In the genomic region with DNA sequence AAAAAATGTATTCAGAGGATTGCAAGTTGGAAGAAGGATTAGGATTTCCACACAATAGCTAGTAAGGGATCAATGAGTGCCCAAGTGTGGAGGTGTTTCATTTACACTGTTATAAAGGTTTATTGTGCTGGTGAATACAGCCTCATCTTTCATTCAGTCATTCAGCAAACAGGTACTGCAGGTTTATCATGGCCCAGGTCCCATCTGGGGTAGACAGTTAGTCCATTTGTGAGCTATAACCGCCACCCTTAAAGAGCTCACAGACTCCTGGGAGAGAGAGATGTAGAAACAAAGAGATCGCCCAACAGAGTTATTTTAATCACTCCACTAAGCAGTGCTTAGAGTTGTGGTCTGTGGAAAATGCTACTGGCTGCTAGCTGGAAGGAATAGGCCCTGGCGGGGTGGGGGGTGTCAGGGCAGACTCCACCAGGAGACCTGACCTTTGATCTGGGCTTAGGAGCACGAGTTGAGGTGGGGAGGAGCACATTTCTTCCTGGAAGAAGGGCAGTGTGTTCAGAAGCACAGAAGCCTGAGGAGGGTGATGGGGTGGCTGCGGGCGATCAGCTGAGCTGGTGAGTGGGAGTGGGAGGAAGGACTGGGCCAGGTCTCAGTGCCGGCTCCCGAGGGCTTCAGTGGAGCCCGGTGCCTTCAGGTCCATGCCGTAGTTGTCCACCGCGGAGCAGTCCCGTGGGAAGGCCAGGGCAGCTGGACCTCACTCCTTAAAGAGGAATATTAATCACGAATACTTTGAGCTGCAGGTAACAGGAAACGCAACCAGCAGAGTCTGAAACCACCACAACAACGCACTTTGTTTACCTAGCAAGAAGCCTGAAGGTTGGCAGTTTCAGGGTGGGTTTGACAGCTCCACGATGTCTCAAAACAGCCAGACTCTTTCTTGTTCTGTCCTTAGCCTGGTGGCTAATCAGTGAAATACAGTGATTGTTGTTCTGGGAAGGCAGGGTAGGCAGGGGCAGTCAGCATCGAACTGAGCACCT, we compare ENCODE assay signal across 1 cellular context.
TF ChIP-seq lines count a peak whose summit lies in the region.

No MANE protein-coding gene starts in this region.

TF ChIP-seq in HCT116, 20 proteins besides CTCF, POLR2A, EP300 and RAD21 (continued from another document):
- TF ChIP-seq, protein P1, sequence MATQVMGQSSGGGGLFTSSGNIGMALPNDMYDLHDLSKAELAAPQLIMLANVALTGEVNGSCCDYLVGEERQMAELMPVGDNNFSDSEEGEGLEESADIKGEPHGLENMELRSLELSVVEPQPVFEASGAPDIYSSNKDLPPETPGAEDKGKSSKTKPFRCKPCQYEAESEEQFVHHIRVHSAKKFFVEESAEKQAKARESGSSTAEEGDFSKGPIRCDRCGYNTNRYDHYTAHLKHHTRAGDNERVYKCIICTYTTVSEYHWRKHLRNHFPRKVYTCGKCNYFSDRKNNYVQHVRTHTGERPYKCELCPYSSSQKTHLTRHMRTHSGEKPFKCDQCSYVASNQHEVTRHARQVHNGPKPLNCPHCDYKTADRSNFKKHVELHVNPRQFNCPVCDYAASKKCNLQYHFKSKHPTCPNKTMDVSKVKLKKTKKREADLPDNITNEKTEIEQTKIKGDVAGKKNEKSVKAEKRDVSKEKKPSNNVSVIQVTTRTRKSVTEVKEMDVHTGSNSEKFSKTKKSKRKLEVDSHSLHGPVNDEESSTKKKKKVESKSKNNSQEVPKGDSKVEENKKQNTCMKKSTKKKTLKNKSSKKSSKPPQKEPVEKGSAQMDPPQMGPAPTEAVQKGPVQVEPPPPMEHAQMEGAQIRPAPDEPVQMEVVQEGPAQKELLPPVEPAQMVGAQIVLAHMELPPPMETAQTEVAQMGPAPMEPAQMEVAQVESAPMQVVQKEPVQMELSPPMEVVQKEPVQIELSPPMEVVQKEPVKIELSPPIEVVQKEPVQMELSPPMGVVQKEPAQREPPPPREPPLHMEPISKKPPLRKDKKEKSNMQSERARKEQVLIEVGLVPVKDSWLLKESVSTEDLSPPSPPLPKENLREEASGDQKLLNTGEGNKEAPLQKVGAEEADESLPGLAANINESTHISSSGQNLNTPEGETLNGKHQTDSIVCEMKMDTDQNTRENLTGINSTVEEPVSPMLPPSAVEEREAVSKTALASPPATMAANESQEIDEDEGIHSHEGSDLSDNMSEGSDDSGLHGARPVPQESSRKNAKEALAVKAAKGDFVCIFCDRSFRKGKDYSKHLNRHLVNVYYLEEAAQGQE (IDR thresholded peaks at IDR 0.05; ENCODE audit: low read depth), result no peak
- TF ChIP-seq YY1 (IDR thresholded peaks at IDR 0.05; ENCODE audit: extremely low read depth, insufficient replicate concordance, low read depth, low read length) (no peak), TCF7L2 (IDR thresholded peaks at IDR 0.05; ENCODE audit: borderline replicate concordance, extremely low read depth, insufficient read depth, insufficient read length) (no peak), EZH2phosphoT487 (IDR thresholded peaks at IDR 0.05; ENCODE audit: borderline replicate concordance) (no peak), EGR1 (IDR thresholded peaks at IDR 0.05; ENCODE audit: low read depth) (no peak), CBX3 (IDR thresholded peaks at IDR 0.05; ENCODE audit: low read depth) (no peak), JUND (IDR thresholded peaks at IDR 0.05) (no peak)
- TF ChIP-seq, protein P2, sequence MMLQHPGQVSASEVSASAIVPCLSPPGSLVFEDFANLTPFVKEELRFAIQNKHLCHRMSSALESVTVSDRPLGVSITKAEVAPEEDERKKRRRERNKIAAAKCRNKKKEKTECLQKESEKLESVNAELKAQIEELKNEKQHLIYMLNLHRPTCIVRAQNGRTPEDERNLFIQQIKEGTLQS (IDR thresholded peaks at IDR 0.05), result no peak
- TF ChIP-seq, protein P3, sequence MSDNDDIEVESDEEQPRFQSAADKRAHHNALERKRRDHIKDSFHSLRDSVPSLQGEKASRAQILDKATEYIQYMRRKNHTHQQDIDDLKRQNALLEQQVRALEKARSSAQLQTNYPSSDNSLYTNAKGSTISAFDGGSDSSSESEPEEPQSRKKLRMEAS (IDR thresholded peaks at IDR 0.05), result no peak
TF ChIP-seq in HCT116: peak in this region for 0.
